ENCODE assay signal across 8 cellular contexts in genomic region chr7:16989883-16990413, GRCh38.
DNase-seq lines count a peak whose midpoint lies in the region; TF ChIP-seq lines count a peak whose summit lies in the region.

No MANE protein-coding gene starts in this region.

- intact Hi-C loops in adrenal gland (cut with DNase I) (loop anchor here in 1 of 2 donors (10.0 kb wide), 1 partner anchor 305 kb away; the partner anchor contains the start of gene AHR), spleen (cut with DNase I; ENCODE audit: low total_unique reads) (loop anchor here (10.0 kb wide), 1 partner anchor 655 kb away; no protein-coding TSS in a partner anchor)

- TF ChIP-seq POLR2A in adrenal gland (IDR thresholded peaks at IDR 0.05): no peak
- no peak for TF ChIP-seq POLR2A in spleen (IDR thresholded peaks at IDR 0.05)

- TF ChIP-seq CTCF in adrenal gland (IDR thresholded peaks at IDR 0.05): no peak
- TF ChIP-seq CTCF in spleen (IDR thresholded peaks at IDR 0.05 in 8 of 11, conservative IDR thresholded peaks at IDR 0.05 in 3 of 11): no peak

- H3K9me3 ChIP-seq in adrenal gland (replicated peaks in 1 of 3): no peaks in the 10 kb centered on the region
- H3K9me3 ChIP-seq in spleen: no peaks in the 10 kb centered on the region

- H3K36me3 ChIP-seq in adrenal gland (replicated peaks in 1 of 2): no peaks in the 10 kb centered on the region
- no peaks in the 10 kb centered on the region for H3K36me3 ChIP-seq in spleen

- H3K27ac ChIP-seq in adrenal gland (peak overlapping the region in 2 of 5 donors; percentile 24 to 27), spleen (peak overlapping the region in 5 of 8 donors; percentile 29 to 63 (median 54))

- H3K27me3 ChIP-seq in adrenal gland (no peaks in the 10 kb centered on the region), spleen (replicated peaks in 1 of 7) (peaks cover 0 to 4% (median 0%) of the 10 kb centered on the region in 7 donors)

- peaks cover 0 to 10% of the 10 kb centered on the region in 2 donors for H3K4me1 ChIP-seq in adrenal gland (replicated peaks in 1 of 2)
- H3K4me1 ChIP-seq in spleen: no peaks in the 10 kb centered on the region

- H3K4me3 ChIP-seq in adrenal gland (peak overlapping the region in 2 of 4 donors; percentile 3 to 35), spleen (peak overlapping the region in 2 of 8 donors; percentile 19 to 30)

- peak; percentile 49 for DNase-seq in DMS 273 (lab: John Stamatoyannopoulos, UW; ENCODE audit: unreplicated experiment)
- no peak for DNase-seq in DMS 273 treated with DMSO at 0.1 percent for 48 hours (lab: John Stamatoyannopoulos, UW)
- peak; percentile 33 to 88 (median 82) for DNase-seq in adrenal gland
- peak; percentile 24 for DNase-seq in hepatic stellate cell (ENCODE audit: low spot score)
- DNase-seq in spleen: no peak
- DNase-seq in activated naive CD4-positive, alpha-beta T cell treated with anti-CD3 and anti-CD28 coated beads, Interleukin-2, amount 50 U/mL, for 16 hours: no peak
- DNase-seq in CD1c-positive myeloid dendritic cell (ENCODE audit: extremely low spot score): no peak
- DNase-seq in NCI-H2227 treated with DMSO at 0.1 percent for 48 hours (lab: John Stamatoyannopoulos, UW): no peak

- WGBS in adrenal gland, 4 donors: 14 to 21% (median 17%) methylated on average over 7 of the region's 7 CpGs
- WGBS in spleen, 5 donors: 52 to 64% (median 54%) methylated on average over 7 of the region's 7 CpGs

Comparison
In these comparisons a context has a peak if more than half of its experiments do, and no peak if none do; other contexts are left out.
1. DNase-seq: peak in DMS 273 (single experiment), adrenal gland (7 of 7) and hepatic stellate cell (single experiment); none in DMS 273 treated with DMSO at 0.1 percent for 48 hours (single experiment), spleen (single experiment), activated naive CD4-positive, alpha-beta T cell treated with anti-CD3 and anti-CD28 coated beads, Interleukin-2, amount 50 U/mL, for 16 hours (single experiment), CD1c-positive myeloid dendritic cell (single experiment) and NCI-H2227 treated with DMSO at 0.1 percent for 48 hours (single experiment).